8 cellular contexts compared by ENCODE assay signal in genomic region chr6:40962241-40962640, GRCh38.
DNase-seq lines count a peak whose midpoint lies in the region; ATAC-seq and TF ChIP-seq lines count a peak whose summit lies in the region.

No MANE protein-coding gene starts in this region.

- no peaks in the 10 kb centered on the region for H3K36me3 Mint-ChIP-seq in activated naive CD8-positive, alpha-beta T cell treated with anti-CD3 and anti-CD28 coated beads for 36 hours
- H3K36me3 Mint-ChIP-seq in T-helper 17 cell (ENCODE audit: low read depth) = no peaks in the 10 kb centered on the region

- no peaks in the 10 kb centered on the region for H3K9me3 ChIP-seq in psoas muscle
- H3K9me3 ChIP-seq in T-helper 17 cell (ENCODE audit: control insufficient read depth, low read length, poor library complexity, severe bottlenecking) = no peaks in the 10 kb centered on the region

- H3K9me3 Mint-ChIP-seq in activated naive CD8-positive, alpha-beta T cell treated with anti-CD3 and anti-CD28 coated beads for 36 hours = no peaks in the 10 kb centered on the region

- H3K4me3 ChIP-seq in psoas muscle = no peak overlapping the region

- no peak for TF ChIP-seq CTCF in psoas muscle (IDR thresholded peaks at IDR 0.05)

- peaks cover 3% of the 10 kb centered on the region for H3K4me1 ChIP-seq in psoas muscle

- 44 to 68% (median 47%) methylated on average over 2 of the region's 2 CpGs for WGBS in psoas muscle, 3 donors

- H3K4me1 Mint-ChIP-seq in activated naive CD8-positive, alpha-beta T cell treated with anti-CD3 and anti-CD28 coated beads for 36 hours = peaks cover 8% of the 10 kb centered on the region
- H3K4me1 Mint-ChIP-seq in T-helper 17 cell = peaks cover 5% of the 10 kb centered on the region

- intact Hi-C loops in psoas muscle (cut with DNase I) = no loop called here

- no peak overlapping the region for H3K27ac Mint-ChIP-seq in activated naive CD8-positive, alpha-beta T cell treated with anti-CD3 and anti-CD28 coated beads for 36 hours
- H3K27ac Mint-ChIP-seq in T-helper 17 cell = no peak overlapping the region

- no peaks in the 10 kb centered on the region for H3K36me3 ChIP-seq in psoas muscle (ENCODE audit: insufficient read depth in 1 of 2, low read depth in 1 of 2)

- no peaks in the 10 kb centered on the region for H3K27me3 ChIP-seq in psoas muscle (ENCODE audit: insufficient read depth in 3 of 3, low read length in 2 of 3)

- H3K27ac ChIP-seq in psoas muscle = no peak overlapping the region

- DNase-seq in NOMO-1 treated with DMSO at 0.1 percent for 48 hours (lab: John Stamatoyannopoulos, UW; ENCODE audit: unreplicated experiment) (peak; percentile 18), NOMO-1 treated with dmso at 0.1 percent for 144 hours (lab: John Stamatoyannopoulos, UW; ENCODE audit: unreplicated experiment) (no peak), HT-29 (ENCODE audit: low spot score) (peak; percentile 36), psoas muscle (no peak), T-helper 17 cell (no peak), NCI-H2227 (lab: John Stamatoyannopoulos, UW; ENCODE audit: unreplicated experiment) (no peak)
- DNase-seq in activated naive CD8-positive, alpha-beta T cell treated with anti-CD3 and anti-CD28 coated beads for 36 hours = peak; percentile 14
- no peak for DNase-seq in activated effector memory CD4-positive, alpha-beta T cell treated with anti-CD3 and anti-CD28 coated beads, Interleukin-2, amount 50 U/mL, for 16 hours

- H3K4me3 Mint-ChIP-seq in activated naive CD8-positive, alpha-beta T cell treated with anti-CD3 and anti-CD28 coated beads for 36 hours = no peak overlapping the region
- no peak overlapping the region for H3K4me3 Mint-ChIP-seq in T-helper 17 cell

- ATAC-seq in psoas muscle (peak in 3 of 4 donors; percentile 47 to 82 (median 62)), T-helper 17 cell (no peak)

- H3K27me3 Mint-ChIP-seq in activated naive CD8-positive, alpha-beta T cell treated with anti-CD3 and anti-CD28 coated beads for 36 hours = no peaks in the 10 kb centered on the region
- H3K27me3 Mint-ChIP-seq in T-helper 17 cell = no peaks in the 10 kb centered on the region

Comparison
In these comparisons a context has a peak if more than half of its experiments do, and no peak if none do; other contexts are left out.
1. DNase-seq: peak in NOMO-1 treated with DMSO at 0.1 percent for 48 hours (single experiment), HT-29 (single experiment) and activated naive CD8-positive, alpha-beta T cell treated with anti-CD3 and anti-CD28 coated beads for 36 hours (single experiment); none in NOMO-1 treated with dmso at 0.1 percent for 144 hours (single experiment), psoas muscle (0 of 2), T-helper 17 cell (0 of 3), activated effector memory CD4-positive, alpha-beta T cell treated with anti-CD3 and anti-CD28 coated beads, Interleukin-2, amount 50 U/mL, for 16 hours (single experiment) and NCI-H2227 (single experiment).